ENCODE assay signal across 10 cellular contexts in the genomic region with DNA sequence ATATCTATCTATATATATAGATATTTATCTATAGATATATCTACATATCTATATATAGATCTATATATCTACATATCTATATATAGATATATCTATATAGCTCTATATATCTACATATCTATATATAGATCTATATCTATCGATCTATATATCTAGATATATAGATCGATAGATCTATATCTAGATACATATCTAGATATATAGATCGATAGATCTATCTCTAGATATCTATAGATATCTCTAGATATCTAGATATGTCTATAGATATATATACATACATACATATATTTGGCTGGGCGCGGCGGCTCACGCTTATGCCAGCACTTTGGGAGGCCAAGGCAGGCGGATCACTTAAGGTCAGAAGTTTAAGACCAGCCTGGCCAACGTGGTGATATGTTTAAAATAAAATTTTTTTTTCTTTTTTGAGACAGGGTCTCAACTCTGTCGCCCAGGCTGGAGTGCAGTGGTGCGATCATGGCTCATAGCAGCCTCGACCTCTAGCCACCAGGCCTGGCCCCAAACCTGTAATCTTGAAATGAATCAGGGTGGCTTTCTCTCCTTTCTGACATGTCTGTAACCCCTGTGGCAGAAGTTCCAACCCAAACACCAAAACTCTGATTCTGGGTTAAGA. TPM values are rescaled to one million over a fixed set of nuclear protein-coding genes. Genes with fewer than 3 reads are reported as not detected.
DNase-seq lines count a peak whose midpoint lies in the region; ATAC-seq and TF ChIP-seq lines count a peak whose summit lies in the region.
"Had no signal": no experiment of that assay in that cellular context is flagged by ENCODE, and none has a peak within 500 bp of the region (broad histone marks: within the 10 kb centered on the region; RNA-seq: fewer than 3 reads in every experiment).

No MANE protein-coding gene starts in this region.

- peaks cover 21% of the 10 kb centered on the region for H3K36me3 Mint-ChIP-seq in activated CD4-positive, alpha-beta memory T cell treated with anti-CD3 and anti-CD28 coated beads for 36 hours
- H3K36me3 Mint-ChIP-seq: IgD-negative memory B cell had no signal

- H3K79me2 ChIP-seq in hepatocyte, result no peaks in the 10 kb centered on the region

- H4K20me1 ChIP-seq in hepatocyte (ENCODE audit: insufficient read depth, poor library complexity, severe bottlenecking), result no peaks in the 10 kb centered on the region

- TF ChIP-seq CTCF in heart right ventricle (IDR thresholded peaks at IDR 0.05) (no peak), hepatocyte (IDR thresholded peaks at IDR 0.05; ENCODE audit: poor library complexity) (no peak), uterus (IDR thresholded peaks at IDR 0.05) (no peak)

- H3K4me3 ChIP-seq in heart right ventricle (peak overlapping the region in 9 of 10 donors; percentile 25 to 67 (median 57)), hepatocyte (no peak overlapping the region), uterus (peak overlapping the region; percentile 50 to 51)

- H3K27ac ChIP-seq in heart right ventricle (peak overlapping the region in 4 of 10 donors; percentile 6 to 46 (median 30)), hepatocyte (no peak overlapping the region), uterus (peak overlapping the region in 1 of 2 donors; percentile 77)

- no peaks in the 10 kb centered on the region for H3K9me2 ChIP-seq in hepatocyte (replicated peaks; ENCODE audit: insufficient read depth)

- no peaks in the 10 kb centered on the region for H3K27me3 Mint-ChIP-seq in activated CD4-positive, alpha-beta memory T cell treated with anti-CD3 and anti-CD28 coated beads for 36 hours
- H3K27me3 Mint-ChIP-seq: activated naive CD8-positive, alpha-beta T cell had no signal

- POLR2A ChIA-PET in activated CD4-positive, alpha-beta memory T cell treated with anti-CD3 and anti-CD28 coated beads for 36 hours (lab: Charles Lee), result interaction anchor here (0.7 to 1.5 kb wide), 8 partner anchors 18 to 296 kb away, joined by 3 to 12 read pairs (median 5); a partner anchor contains a TSS

- intact Hi-C loops in heart right ventricle (cut with DNase I) (loop anchor here in 6 of 10 donors (1.0 to 5.0 kb wide), 3 partner anchors 331 to 335 kb away; no protein-coding TSS in a partner anchor), Right ventricle myocardium inferior (cut with DNase I) (loop anchor here (1.0 kb wide), 1 partner anchor 332 kb away; no protein-coding TSS in a partner anchor), uterus (cut with DNase I; ENCODE audit: low total_unique reads) (loop anchor here (5.0 kb wide), 1 partner anchor 335 kb away; no protein-coding TSS in a partner anchor)
- intact Hi-C loops in activated CD4-positive, alpha-beta memory T cell treated with anti-CD3 and anti-CD28 coated beads for 36 hours (cut with micrococcal nuclease), result loop anchor here (1.0 to 5.0 kb wide), 5 partner anchors 28 to 384 kb away; a partner anchor contains a TSS

- DNase-seq in heart right ventricle, result no peak
- DNase-seq in Right ventricle myocardium inferior (ENCODE audit: missing footprints), result no peak
- peak; percentile 57 for DNase-seq in activated CD4-positive, alpha-beta memory T cell treated with anti-CD3 and anti-CD28 coated beads for 36 hours
- no peak for DNase-seq in hepatocyte (ENCODE audit: low spot score)
- DNase-seq in uterus, result no peak
- no peak for DNase-seq in DMS153 (lab: John Stamatoyannopoulos, UW)
- no peak for DNase-seq in Ammon's horn (ENCODE audit: low spot score)

- CTCF ChIA-PET in activated CD4-positive, alpha-beta memory T cell treated with anti-CD3 and anti-CD28 coated beads for 36 hours (lab: Charles Lee), result interaction anchor here (0.6 to 2.9 kb wide), 77 partner anchors 9 to 587 kb away, joined by 3 to 71 read pairs (median 5); a partner anchor contains a TSS

- H3K4me1 Mint-ChIP-seq in activated CD4-positive, alpha-beta memory T cell treated with anti-CD3 and anti-CD28 coated beads for 36 hours (ENCODE audit: low read depth), result peaks cover 10% of the 10 kb centered on the region

- no peaks in the 10 kb centered on the region for H3K9me3 Mint-ChIP-seq in activated CD4-positive, alpha-beta memory T cell treated with anti-CD3 and anti-CD28 coated beads for 36 hours
- H3K9me3 Mint-ChIP-seq: IgD-negative memory B cell had no signal

- no peaks in the 10 kb centered on the region for H3K9me3 ChIP-seq in heart right ventricle
- H3K9me3 ChIP-seq in hepatocyte (ENCODE audit: low read depth), result no peaks in the 10 kb centered on the region
- H3K9me3 ChIP-seq in uterus, result no peaks in the 10 kb centered on the region

- no peaks in the 10 kb centered on the region for H3K27me3 ChIP-seq in heart right ventricle
- no peaks in the 10 kb centered on the region for H3K27me3 ChIP-seq in hepatocyte
- H3K27me3 ChIP-seq in uterus, result no peaks in the 10 kb centered on the region

- 80 to 83% methylated on average over 12 of the region's 12 CpGs for WGBS in heart right ventricle, 2 donors
- 90% methylated on average over 12 of the region's 12 CpGs for WGBS in hepatocyte (ENCODE audit: low lambda C conversion rate, missing lambda C conversion rate)

- H2AFZ ChIP-seq in hepatocyte, result peak overlapping the region; percentile 4

- no peak overlapping the region for H3K4me3 Mint-ChIP-seq in activated CD4-positive, alpha-beta memory T cell treated with anti-CD3 and anti-CD28 coated beads for 36 hours

- H3K27ac Mint-ChIP-seq in activated CD4-positive, alpha-beta memory T cell treated with anti-CD3 and anti-CD28 coated beads for 36 hours, result no peak overlapping the region

- no peak for ATAC-seq in heart right ventricle
- ATAC-seq in Right ventricle myocardium inferior, result no peak
- ATAC-seq in GM18520 (IDR thresholded peaks at IDR 0.05; ENCODE audit: unreplicated experiment), result no peak

- peaks cover 0 to 37% (median 15%) of the 10 kb centered on the region in 9 donors for H3K36me3 ChIP-seq in heart right ventricle
- peaks cover 3% of the 10 kb centered on the region for H3K36me3 ChIP-seq in hepatocyte (replicated peaks; ENCODE audit: insufficient read depth, low read depth)
- no peaks in the 10 kb centered on the region for H3K36me3 ChIP-seq in uterus

- H3K4me1 ChIP-seq in heart right ventricle (peaks cover 0 to 8% (median 0%) of the 10 kb centered on the region in 9 donors), hepatocyte (ENCODE audit: insufficient read depth) (no peaks in the 10 kb centered on the region), uterus (no peaks in the 10 kb centered on the region)

- no peak for TF ChIP-seq POLR2A in uterus (IDR thresholded peaks at IDR 0.05)

- peak overlapping the region; percentile 69 for H3K4me2 ChIP-seq in hepatocyte

RNA-seq across cellular contexts. Expression of a gene that starts 18.1 kb away (rescaled TPM):
- total RNA-seq in heart right ventricle, result 100 to 1,000 TPM in 2 of 10 donors, 10 to 100 TPM in 8; 71.9 to 168 (median 82.6) TPM
- polyA plus RNA-seq in heart right ventricle, result 100 to 1,000 TPM; 195 to 212 TPM
- 94.4 TPM for total RNA-seq in Right ventricle myocardium inferior
- 100 to 1,000 TPM; 340 to 352 TPM for total RNA-seq in activated CD4-positive, alpha-beta memory T cell treated with anti-CD3 and anti-CD28 coated beads for 36 hours
- 419 and 585 TPM in 2 replicates for total RNA-seq in hepatocyte
- 434 and 442 TPM in 2 replicates for polyA plus RNA-seq in hepatocyte
- 100 to 1,000 TPM; 106 to 132 (median 118) TPM for total RNA-seq in uterus

RNA-seq across cellular contexts. Expression of a gene that starts 28.6 kb away (rescaled TPM):
- total RNA-seq in heart right ventricle (10 to 100 TPM; 28.9 to 42.6 (median 34.5) TPM), Right ventricle myocardium inferior (34.4 TPM), hepatocyte (34.8 and 35.7 TPM in 2 replicates), uterus (10 to 100 TPM; 40.0 to 68.1 (median 63.5) TPM)
- polyA plus RNA-seq in heart right ventricle (10 to 100 TPM; 36.0 to 54.6 TPM), hepatocyte (22.5 and 28.3 TPM in 2 replicates)
- total RNA-seq in activated CD4-positive, alpha-beta memory T cell treated with anti-CD3 and anti-CD28 coated beads for 36 hours, result 10 to 100 TPM; 47.3 to 52.9 TPM

RNA-seq across cellular contexts. Expression of a gene that starts 36.0 kb away (rescaled TPM):
- total RNA-seq in heart right ventricle (10 to 100 TPM; 25.3 to 37.5 (median 31.1) TPM), Right ventricle myocardium inferior (24.7 TPM), hepatocyte (21.8 and 23.5 TPM in 2 replicates), uterus (10 to 100 TPM in 3 of 4 donors, 1 to 10 TPM in 1; 3.3 to 41.2 (median 16.4) TPM)
- polyA plus RNA-seq in heart right ventricle (10 to 100 TPM in 1 of 2 donors, 1 to 10 TPM in 1; 9.4 to 46.7 TPM), hepatocyte (27.4 TPM in 2 replicates)
- 10 to 100 TPM; 62.4 to 68.4 TPM for total RNA-seq in activated CD4-positive, alpha-beta memory T cell treated with anti-CD3 and anti-CD28 coated beads for 36 hours

RNA-seq across cellular contexts. Expression of a gene that starts 36.6 kb away (rescaled TPM):
- total RNA-seq in heart right ventricle (1 to 10 TPM; 2.4 to 9.2 (median 5.4) TPM), Right ventricle myocardium inferior (4.8 TPM), hepatocyte (8.3 and 8.7 TPM in 2 replicates), uterus (10 to 100 TPM in 2 of 4 donors, 1 to 10 TPM in 2; 3.5 to 29.7 (median 11.2) TPM)
- polyA plus RNA-seq in heart right ventricle (10 to 100 TPM in 1 of 2 donors, 1 to 10 TPM in 1; 8.1 to 27.2 TPM), hepatocyte (6.8 and 8.4 TPM in 2 replicates)
- total RNA-seq in activated CD4-positive, alpha-beta memory T cell treated with anti-CD3 and anti-CD28 coated beads for 36 hours, result 10 to 100 TPM; 29.8 to 30.0 TPM
